8 cellular contexts compared by ENCODE assay signal in the genomic region with DNA sequence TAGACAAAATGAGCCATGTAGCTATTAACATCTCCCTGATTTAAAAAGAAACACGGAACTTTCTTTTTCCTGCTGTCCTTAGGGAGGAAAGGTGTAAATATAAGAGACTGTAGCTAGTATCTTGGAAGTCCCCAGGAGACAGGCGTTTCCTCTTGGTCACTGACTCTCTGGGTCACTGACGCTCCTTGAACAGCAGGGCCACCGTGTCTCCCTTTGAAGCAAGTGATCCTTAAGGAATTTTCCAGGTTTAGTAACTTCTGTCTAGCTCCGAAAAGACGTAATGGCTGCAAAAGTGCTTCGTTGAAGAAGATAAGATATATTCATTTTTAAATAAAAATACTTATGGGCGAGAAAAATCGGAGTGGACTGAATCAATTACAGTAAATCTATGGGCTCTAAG. TPM values are rescaled to one million over a fixed set of nuclear protein-coding genes. Genes with fewer than 3 reads are reported as not detected.
DNase-seq lines count a peak whose midpoint lies in the region; ATAC-seq and TF ChIP-seq lines count a peak whose summit lies in the region.

No MANE protein-coding gene starts in this region.

- H3K4me3 ChIP-seq in GM12865 (ENCODE audit: low read depth, low read length): peak overlapping the region; percentile 68
- H3K4me3 ChIP-seq in esophagus squamous epithelium: peak overlapping the region; percentile 65 to 98 (median 71)
- peak overlapping the region; percentile 95 for H3K4me3 ChIP-seq in psoas muscle

- H3K27me3 ChIP-seq in esophagus squamous epithelium (no peaks in the 10 kb centered on the region), psoas muscle (ENCODE audit: insufficient read depth in 3 of 3, low read length in 2 of 3) (no peaks in the 10 kb centered on the region)

- peaks cover 27 to 44% (median 36%) of the 10 kb centered on the region in 3 donors for H3K4me1 ChIP-seq in esophagus squamous epithelium
- H3K4me1 ChIP-seq in psoas muscle: peaks cover 41% of the 10 kb centered on the region

- H3K36me3 ChIP-seq in esophagus squamous epithelium (peaks cover 0 to 4% (median 0%) of the 10 kb centered on the region in 3 donors), psoas muscle (ENCODE audit: insufficient read depth in 1 of 2, low read depth in 1 of 2) (peaks cover 0 to 4% of the 10 kb centered on the region in 2 donors)

- ATAC-seq in psoas muscle: no peak
- no peak for ATAC-seq in GM21423 (IDR thresholded peaks at IDR 0.05; ENCODE audit: unreplicated experiment)

- TF ChIP-seq CTCF in GM12865 (IDR thresholded peaks at IDR 0.05; ENCODE audit: insufficient read depth, low read depth, low read length, missing control alignments) (no peak), esophagus squamous epithelium (IDR thresholded peaks at IDR 0.05) (no peak), psoas muscle (IDR thresholded peaks at IDR 0.05) (no peak)

- no peaks in the 10 kb centered on the region for H3K9me3 ChIP-seq in esophagus squamous epithelium
- no peaks in the 10 kb centered on the region for H3K9me3 ChIP-seq in psoas muscle

- 4 to 5% methylated on average over 8 to 9 of the region's 9 CpGs for WGBS in esophagus squamous epithelium, 2 donors
- WGBS in psoas muscle, 3 donors: 9 to 13% (median 11%) methylated on average over 9 of the region's 9 CpGs

- H3K27ac ChIP-seq in esophagus squamous epithelium (peak overlapping the region; percentile 86 to 95 (median 94)), psoas muscle (peak overlapping the region; percentile 97)

- DNase-seq in GM12865 (ENCODE audit: low read depth): peak; percentile 46
- peak; percentile 37 for DNase-seq in RKO (ENCODE audit: low spot score)
- DNase-seq in esophagus squamous epithelium (lab: John Stamatoyannopoulos, UW): no peak
- no peak for DNase-seq in psoas muscle
- DNase-seq in NCI-H2171 treated with DMSO at 0.1 percent for 48 hours (lab: John Stamatoyannopoulos, UW): no peak
- no peak for DNase-seq in iPS-NIHi7 (ENCODE audit: extremely low spot score)
- no peak for DNase-seq in D341Med (ENCODE audit: low spot score)

- no peak for TF ChIP-seq POLR2A in esophagus squamous epithelium (IDR thresholded peaks at IDR 0.05)

- intact Hi-C loops in esophagus squamous epithelium (cut with DNase I): no loop called here
- intact Hi-C loops in psoas muscle (cut with DNase I): loop anchor here (5.0 kb wide), 2 partner anchors 67 to 137 kb away; a partner anchor contains a TSS

RNA-seq across cellular contexts. Expression of a gene that starts 0.7 kb away (rescaled TPM):
- total RNA-seq in esophagus squamous epithelium (100 to 1,000 TPM; 165 to 215 (median 167) TPM), psoas muscle (10 to 100 TPM; 52.1 to 58.3 (median 54.6) TPM)
- polyA plus RNA-seq in psoas muscle: 100 to 1,000 TPM in 1 of 3 donors, 10 to 100 TPM in 2; 59.2 to 125 (median 75.9) TPM

RNA-seq across cellular contexts. Expression of a gene that starts 20.8 kb away (rescaled TPM):
- total RNA-seq in esophagus squamous epithelium (under 1 TPM in 1 of 4 donors, not detected in 3; 0.13 TPM), psoas muscle (not detected)
- polyA plus RNA-seq in psoas muscle: under 1 TPM in 2 of 3 donors, not detected in 1; 0.03 to 0.04 TPM

RNA-seq across cellular contexts. Expression of a gene that starts 53.4 kb away (rescaled TPM):
- 10 to 100 TPM in 1 of 4 donors, 1 to 10 TPM in 2, under 1 TPM in 1; 0.61 to 13.4 (median 6.0) TPM for total RNA-seq in esophagus squamous epithelium
- total RNA-seq in psoas muscle: 1 to 10 TPM; 3.6 to 6.5 (median 4.9) TPM
- 1 to 10 TPM; 2.5 to 3.4 (median 3.2) TPM for polyA plus RNA-seq in psoas muscle

Comparison
In these comparisons a context has a peak if more than half of its experiments do, and no peak if none do; other contexts are left out.
1. DNase-seq: peak in GM12865 (single experiment) and RKO (single experiment); none in esophagus squamous epithelium (single experiment), psoas muscle (0 of 2), NCI-H2171 treated with DMSO at 0.1 percent for 48 hours (single experiment), iPS-NIHi7 (single experiment) and D341Med (single experiment).
2. Peak in every context shown above with its lines, with median percentiles within 50 percentile points of each other: H3K4me3 ChIP-seq.